Comparison of ENCODE assay signal across 20 cellular contexts in genomic region chr20:31813611-31814010, GRCh38. TPM values are rescaled to one million over a fixed set of nuclear protein-coding genes. Genes with fewer than 3 reads are reported as not detected.
DNase-seq lines count a peak whose midpoint lies in the region; ATAC-seq, FAIRE-seq and TF ChIP-seq lines count a peak whose summit lies in the region.
"Had no signal": no experiment of that assay in that cellular context is flagged by ENCODE, and none has a peak within 500 bp of the region (broad histone marks: within the 10 kb centered on the region; RNA-seq: fewer than 3 reads in every experiment).

No MANE protein-coding gene starts in this region.

- no peak overlapping the region for H2AFZ ChIP-seq in HepG2 (ENCODE audit: low read length)

- no peak for TF ChIP-seq RAD21 in HepG2 (CRISPR knock-in tag; IDR thresholded peaks at IDR 0.05)

- H3K27ac ChIP-seq in HepG2 (ENCODE audit: extremely low read length, insufficient read depth, low read length), result no peak overlapping the region
- no peak overlapping the region for H3K27ac ChIP-seq in right lobe of liver
- H3K27ac ChIP-seq in psoas muscle, result peak overlapping the region; percentile 90
- peak overlapping the region; percentile 81 to 82 (median 81) for H3K27ac ChIP-seq in thyroid gland

- intact Hi-C loops in HepG2 (cut with micrococcal nuclease; ENCODE audit: unreplicated experiment) (no loop called here), right lobe of liver (cut with DNase I) (no loop called here), psoas muscle (cut with DNase I) (no loop called here), thyroid gland (cut with DNase I) (no loop called here)

- H3K36me3 ChIP-seq in HepG2 (replicated peaks in 1 of 2; ENCODE audit: control insufficient read depth in 1 of 2, insufficient read depth in 2 of 2, low read length in 2 of 2) (no peaks in the 10 kb centered on the region), right lobe of liver (no peaks in the 10 kb centered on the region), psoas muscle (ENCODE audit: insufficient read depth in 1 of 2, low read depth in 1 of 2) (no peaks in the 10 kb centered on the region), thyroid gland (no peaks in the 10 kb centered on the region)

- H3K4me1 ChIP-seq in HepG2 (ENCODE audit: insufficient read depth, low read length) (no peaks in the 10 kb centered on the region), right lobe of liver (no peaks in the 10 kb centered on the region), psoas muscle (peaks cover 73% of the 10 kb centered on the region), thyroid gland (peaks cover 65 to 91% of the 10 kb centered on the region in 2 donors)
- H3K4me1 ChIP-seq: HAP-1 had no signal

- POLR2A ChIA-PET in HepG2 (lab: Yijun Ruan, JAX), result no interaction called here

- FAIRE-seq in HepG2 (lab: Jason Lieb, UNC), result peak; percentile 12
- FAIRE-seq: A204.1, GM12892, GM18507 had no signal

- H3K4me3 ChIP-seq in HepG2 (replicated peaks in 1 of 3; ENCODE audit: insufficient read depth in 1 of 3, low read depth in 2 of 3, low read length in 3 of 3), result no peak overlapping the region
- no peak overlapping the region for H3K4me3 ChIP-seq in right lobe of liver
- H3K4me3 ChIP-seq in psoas muscle, result no peak overlapping the region
- H3K4me3 ChIP-seq in thyroid gland (replicated peaks in 1 of 3), result no peak overlapping the region
- H3K4me3 ChIP-seq: HAP-1 had no signal

- peaks cover 0 to 1% of the 10 kb centered on the region in 2 experiments; a peak in 1 of 5 replicates for H3K27me3 ChIP-seq in HepG2 (ENCODE audit: control insufficient read depth in 1 of 2, insufficient read depth in 2 of 2, low read length in 2 of 2)
- H3K27me3 ChIP-seq in right lobe of liver, result no peaks in the 10 kb centered on the region
- H3K27me3 ChIP-seq in psoas muscle (ENCODE audit: insufficient read depth in 3 of 3, low read length in 2 of 3), result no peaks in the 10 kb centered on the region
- H3K27me3 ChIP-seq in thyroid gland, result no peaks in the 10 kb centered on the region
- H3K27me3 ChIP-seq: BE2C had no signal

- TF ChIP-seq EP300 in HepG2 (IDR thresholded peaks at IDR 0.05; ENCODE audit: low read depth in 2 of 2, low read length in 2 of 2) (no peak), HepG2 (CRISPR knock-in tag; IDR thresholded peaks at IDR 0.05; ENCODE audit: borderline replicate concordance) (no peak)

- no peak overlapping the region for H3K4me2 ChIP-seq in HepG2 (ENCODE audit: low read depth, low read length)

- ATAC-seq in HepG2, result no peak
- ATAC-seq in right lobe of liver, result no peak
- no peak for ATAC-seq in psoas muscle
- no peak for ATAC-seq in GM21737 (IDR thresholded peaks at IDR 0.05; ENCODE audit: unreplicated experiment)
- no peak for ATAC-seq in GM19397 (IDR thresholded peaks at IDR 0.05; ENCODE audit: unreplicated experiment)

- no TSS peak for BruUV-seq in HepG2 (replicated peaks; lab: Mats Ljungman, UMichigan)

- no peaks in the 10 kb centered on the region for H3K79me2 ChIP-seq in HepG2 (ENCODE audit: insufficient read depth, low read length)

- no peak overlapping the region for H3K9ac ChIP-seq in HepG2 (ENCODE audit: insufficient read depth, low read depth, low read length)

- TF ChIP-seq POLR2A in HepG2 (IDR thresholded peaks at IDR 0.05; ENCODE audit: insufficient read depth in 1 of 2, low read depth in 2 of 2, low read length in 2 of 2) (no peak), right lobe of liver (IDR thresholded peaks at IDR 0.05) (no peak), thyroid gland (IDR thresholded peaks at IDR 0.05) (no peak)

- DNase-seq in HepG2 (ENCODE audit: low spot score) (no peak), right lobe of liver (no peak), psoas muscle (no peak), thyroid gland (peak; percentile 56 to 60), MV-4-11 (lab: John Stamatoyannopoulos, UW) (no peak)
- DNase-seq: ACHN; BE2C; C1 segment of cervical spinal cord; CD4-positive, CD25-positive, alpha-beta regulatory T cell; CD8-positive, alpha-beta memory T cell; COR-L47; DMS 273 treated with DMSO at 0.1 percent for 48 hours; DMS53; GDM1 had no signal

- no peaks in the 10 kb centered on the region for H3K9me3 ChIP-seq in HepG2 (ENCODE audit: low read length)
- H3K9me3 ChIP-seq in right lobe of liver, result no peaks in the 10 kb centered on the region
- H3K9me3 ChIP-seq in psoas muscle, result no peaks in the 10 kb centered on the region
- H3K9me3 ChIP-seq in thyroid gland, result no peaks in the 10 kb centered on the region
- H3K9me3 ChIP-seq: BE2C, HAP-1 had no signal

- in situ Hi-C loops in HepG2 (cut with HindIII; ENCODE audit: extremely low pct_ligation_motif_present, low pct_unique_long_range_greater_than_20kb), result no loop called here

- CTCF ChIA-PET in HepG2 (lab: Yijun Ruan, JAX; ENCODE audit: low intra/inter-chr PET ratio, low total read pairs), result no interaction called here

- H4K20me1 ChIP-seq in HepG2 (ENCODE audit: insufficient read depth, low read length), result no peaks in the 10 kb centered on the region

- TF ChIP-seq CTCF in HepG2 (CRISPR knock-in tag; IDR thresholded peaks at IDR 0.05) (no peak), right lobe of liver (IDR thresholded peaks at IDR 0.05) (no peak), psoas muscle (IDR thresholded peaks at IDR 0.05) (no peak), thyroid gland (IDR thresholded peaks at IDR 0.05) (no peak)

RNA-seq across cellular contexts. Expression of gene MYLK2, which starts 5.5 kb away (rescaled TPM):
- 0.27 TPM in 1 of 2 replicates, not detected in the other for total RNA-seq in HepG2 (2016; rRNA removed; fragmentation: Illumina TruSeq; extraction: Trizol)
- 0.09 and 0.10 TPM in 2 replicates for total RNA-seq in HepG2 (2016; cell fraction: cytosol; rRNA removed; fragmentation: Illumina TruSeq; extraction: Trizol; ENCODE audit: low read depth)
- total RNA-seq in HepG2 (2016; cell fraction: insoluble cytoplasmic fraction; rRNA removed; fragmentation: Illumina TruSeq; extraction: Trizol), result 0.17 TPM in 1 of 2 replicates, not detected in the other
- 0.06 and 0.10 TPM in 2 replicates for total RNA-seq in HepG2 (2016; cell fraction: membrane; rRNA removed; fragmentation: Illumina TruSeq; extraction: Trizol)
- 0.50 TPM in 1 of 2 replicates, not detected in the other for total RNA-seq in HepG2 (2016; cell fraction: nucleus; rRNA removed; fragmentation: Illumina TruSeq; extraction: Trizol)
- 0.04 TPM in 1 of 2 replicates, not detected in the other for polyA plus RNA-seq in HepG2 (2011; rRNA removed)
- 0.03 TPM in 1 of 2 replicates, not detected in the other for polyA plus RNA-seq in HepG2 (2011; cell fraction: cytosol; rRNA removed)
- polyA plus RNA-seq in HepG2 (2011; cell fraction: nucleus; rRNA removed), result 0.05 and 0.32 TPM in 2 replicates
- polyA plus RNA-seq in HepG2 (2012), result not detected in 2 replicates
- polyA plus RNA-seq in HepG2 (2016; cell fraction: cytosol; fragmentation: Illumina TruSeq; extraction: Trizol; ENCODE audit: low read depth), result 0.10 TPM in 1 of 2 replicates, not detected in the other
- polyA plus RNA-seq in HepG2 (2016; cell fraction: insoluble cytoplasmic fraction; fragmentation: Illumina TruSeq; extraction: Trizol; ENCODE audit: low read depth), result 0.21 TPM in 1 of 2 replicates, not detected in the other
- polyA plus RNA-seq in HepG2 (2016; cell fraction: membrane; fragmentation: Illumina TruSeq; extraction: Trizol; ENCODE audit: low read depth), result 0.22 TPM in 1 of 2 replicates, not detected in the other
- polyA plus RNA-seq in HepG2 (2016; cell fraction: nucleus; fragmentation: Illumina TruSeq; extraction: Trizol; ENCODE audit: insufficient read depth, low read depth), result 0.52 and 0.59 TPM in 2 replicates
- 0.18 and 0.28 TPM in 2 replicates for polyA minus RNA-seq in HepG2 (2011; rRNA and poly(A)+ RNA removed; ENCODE audit: low replicate concordance)
- not detected in 2 replicates for polyA minus RNA-seq in HepG2 (2011; cell fraction: cytosol; rRNA and poly(A)+ RNA removed)
- polyA minus RNA-seq in HepG2 (2011; cell fraction: nucleus; rRNA and poly(A)+ RNA removed), result 0.25 and 0.39 TPM in 2 replicates
- total RNA-seq in right lobe of liver, result not detected
- total RNA-seq in psoas muscle, result 100 to 1,000 TPM in 2 of 4 donors, 10 to 100 TPM in 2; 55.8 to 144 (median 102) TPM
- polyA plus RNA-seq in psoas muscle, result 100 to 1,000 TPM in 1 of 3 donors, 10 to 100 TPM in 2; 30.6 to 273 (median 91.4) TPM
- total RNA-seq in thyroid gland, result under 1 TPM in 2 of 4 donors, not detected in 2; 0.22 to 0.83 TPM
- total RNA-seq: CD4-positive, CD25-positive, alpha-beta regulatory T cell had no signal
- polyA plus RNA-seq: CD4-positive, CD25-positive, alpha-beta regulatory T cell; CD8-positive, alpha-beta memory T cell had no signal

RNA-seq across cellular contexts. Expression of gene FOXS1, which starts 31.8 kb away (rescaled TPM):
- total RNA-seq in HepG2 (2016; rRNA removed; fragmentation: Illumina TruSeq; extraction: Trizol) (not detected in 2 replicates), right lobe of liver (under 1 TPM in 2 of 6 experiments, not detected in 4; 0.15 to 0.31 TPM), psoas muscle (1 to 10 TPM in 2 of 4 donors, under 1 TPM in 2; 0.59 to 3.8 (median 1.2) TPM), thyroid gland (1 to 10 TPM in 1 of 4 donors, under 1 TPM in 1, not detected in 2; 0.44 to 1.0 TPM)
- total RNA-seq in HepG2 (2016; cell fraction: cytosol; rRNA removed; fragmentation: Illumina TruSeq; extraction: Trizol; ENCODE audit: low read depth), result not detected in 2 replicates
- not detected in 2 replicates for total RNA-seq in HepG2 (2016; cell fraction: insoluble cytoplasmic fraction; rRNA removed; fragmentation: Illumina TruSeq; extraction: Trizol)
- total RNA-seq in HepG2 (2016; cell fraction: membrane; rRNA removed; fragmentation: Illumina TruSeq; extraction: Trizol), result not detected in 2 replicates
- not detected in 2 replicates for total RNA-seq in HepG2 (2016; cell fraction: nucleus; rRNA removed; fragmentation: Illumina TruSeq; extraction: Trizol)
- polyA plus RNA-seq in HepG2 (2011; rRNA removed) (not detected in 2 replicates), psoas muscle (1 to 10 TPM in 1 of 3 donors, under 1 TPM in 2; 0.65 to 1.3 (median 0.87) TPM)
- polyA plus RNA-seq in HepG2 (2011; cell fraction: cytosol; rRNA removed), result not detected in 2 replicates
- polyA plus RNA-seq in HepG2 (2011; cell fraction: nucleus; rRNA removed), result not detected in 2 replicates
- polyA plus RNA-seq in HepG2 (2012), result not detected in 2 replicates
- not detected in 2 replicates for polyA plus RNA-seq in HepG2 (2016; cell fraction: cytosol; fragmentation: Illumina TruSeq; extraction: Trizol; ENCODE audit: low read depth)
- not detected in 2 replicates for polyA plus RNA-seq in HepG2 (2016; cell fraction: insoluble cytoplasmic fraction; fragmentation: Illumina TruSeq; extraction: Trizol; ENCODE audit: low read depth)
- polyA plus RNA-seq in HepG2 (2016; cell fraction: membrane; fragmentation: Illumina TruSeq; extraction: Trizol; ENCODE audit: low read depth), result not detected in 2 replicates
- not detected in 2 replicates for polyA plus RNA-seq in HepG2 (2016; cell fraction: nucleus; fragmentation: Illumina TruSeq; extraction: Trizol; ENCODE audit: insufficient read depth, low read depth)
- not detected in 2 replicates for polyA minus RNA-seq in HepG2 (2011; rRNA and poly(A)+ RNA removed; ENCODE audit: low replicate concordance)
- not detected in 2 replicates for polyA minus RNA-seq in HepG2 (2011; cell fraction: cytosol; rRNA and poly(A)+ RNA removed)
- not detected in 2 replicates for polyA minus RNA-seq in HepG2 (2011; cell fraction: nucleus; rRNA and poly(A)+ RNA removed)
- total RNA-seq: CD4-positive, CD25-positive, alpha-beta regulatory T cell; CD8-positive, alpha-beta memory T cell had no signal
- polyA plus RNA-seq: CD4-positive, CD25-positive, alpha-beta regulatory T cell; CD8-positive, alpha-beta memory T cell had no signal

RNA-seq across cellular contexts. Expression of gene DUSP15, which starts 56.7 kb away (rescaled TPM):
- total RNA-seq in HepG2 (2016; rRNA removed; fragmentation: Illumina TruSeq; extraction: Trizol) (0.18 and 0.93 TPM in 2 replicates), right lobe of liver (1 to 10 TPM in 1 of 6 experiments, under 1 TPM in 2, not detected in 3; 0.22 to 1.1 (median 0.42) TPM), psoas muscle (under 1 TPM in 1 of 4 donors, not detected in 3; 0.51 TPM), thyroid gland (1 to 10 TPM; 5.4 to 9.1 (median 7.0) TPM)
- 1.1 TPM in 2 replicates for total RNA-seq in HepG2 (2016; cell fraction: cytosol; rRNA removed; fragmentation: Illumina TruSeq; extraction: Trizol; ENCODE audit: low read depth)
- 0.37 and 0.69 TPM in 2 replicates for total RNA-seq in HepG2 (2016; cell fraction: insoluble cytoplasmic fraction; rRNA removed; fragmentation: Illumina TruSeq; extraction: Trizol)
- total RNA-seq in HepG2 (2016; cell fraction: membrane; rRNA removed; fragmentation: Illumina TruSeq; extraction: Trizol), result 0.93 and 1.2 TPM in 2 replicates
- total RNA-seq in HepG2 (2016; cell fraction: nucleus; rRNA removed; fragmentation: Illumina TruSeq; extraction: Trizol), result 0.43 and 1.6 TPM in 2 replicates
- polyA plus RNA-seq in HepG2 (2011; rRNA removed) (0.17 and 0.46 TPM in 2 replicates), psoas muscle (under 1 TPM; 0.04 to 0.22 (median 0.17) TPM)
- 0.60 and 0.79 TPM in 2 replicates for polyA plus RNA-seq in HepG2 (2011; cell fraction: cytosol; rRNA removed)
- polyA plus RNA-seq in HepG2 (2011; cell fraction: nucleus; rRNA removed), result 0.95 and 1.2 TPM in 2 replicates
- polyA plus RNA-seq in HepG2 (2012), result 0.50 and 0.83 TPM in 2 replicates
- polyA plus RNA-seq in HepG2 (2016; cell fraction: cytosol; fragmentation: Illumina TruSeq; extraction: Trizol; ENCODE audit: low read depth), result 0.60 and 1.1 TPM in 2 replicates
- polyA plus RNA-seq in HepG2 (2016; cell fraction: insoluble cytoplasmic fraction; fragmentation: Illumina TruSeq; extraction: Trizol; ENCODE audit: low read depth), result 0.47 and 1.2 TPM in 2 replicates
- polyA plus RNA-seq in HepG2 (2016; cell fraction: membrane; fragmentation: Illumina TruSeq; extraction: Trizol; ENCODE audit: low read depth), result 0.72 and 1.1 TPM in 2 replicates
- 0.88 and 1.7 TPM in 2 replicates for polyA plus RNA-seq in HepG2 (2016; cell fraction: nucleus; fragmentation: Illumina TruSeq; extraction: Trizol; ENCODE audit: insufficient read depth, low read depth)
- polyA minus RNA-seq in HepG2 (2011; rRNA and poly(A)+ RNA removed; ENCODE audit: low replicate concordance), result 0.56 TPM in 1 of 2 replicates, not detected in the other
- polyA minus RNA-seq in HepG2 (2011; cell fraction: cytosol; rRNA and poly(A)+ RNA removed), result not detected in 2 replicates
- 0.87 TPM in 1 of 2 replicates, not detected in the other for polyA minus RNA-seq in HepG2 (2011; cell fraction: nucleus; rRNA and poly(A)+ RNA removed)
- total RNA-seq: CD4-positive, CD25-positive, alpha-beta regulatory T cell; CD8-positive, alpha-beta memory T cell had no signal
- polyA plus RNA-seq: CD4-positive, CD25-positive, alpha-beta regulatory T cell; CD8-positive, alpha-beta memory T cell had no signal

RNA-seq across cellular contexts. Expression of gene TTLL9, which starts 56.8 kb away (rescaled TPM):
- total RNA-seq in HepG2 (2016; rRNA removed; fragmentation: Illumina TruSeq; extraction: Trizol) (not detected in 2 replicates), right lobe of liver (not detected), psoas muscle (not detected), thyroid gland (1 to 10 TPM in 3 of 4 donors, under 1 TPM in 1; 0.40 to 1.5 (median 1.2) TPM)
- not detected in 2 replicates for total RNA-seq in HepG2 (2016; cell fraction: cytosol; rRNA removed; fragmentation: Illumina TruSeq; extraction: Trizol; ENCODE audit: low read depth)
- not detected in 2 replicates for total RNA-seq in HepG2 (2016; cell fraction: insoluble cytoplasmic fraction; rRNA removed; fragmentation: Illumina TruSeq; extraction: Trizol)
- total RNA-seq in HepG2 (2016; cell fraction: membrane; rRNA removed; fragmentation: Illumina TruSeq; extraction: Trizol), result not detected in 2 replicates
- total RNA-seq in HepG2 (2016; cell fraction: nucleus; rRNA removed; fragmentation: Illumina TruSeq; extraction: Trizol), result not detected in 2 replicates
- polyA plus RNA-seq in HepG2 (2011; rRNA removed) (0.05 TPM in 1 of 2 replicates, not detected in the other), psoas muscle (under 1 TPM in 1 of 3 donors, not detected in 2; 0.01 TPM)
- not detected in 2 replicates for polyA plus RNA-seq in HepG2 (2011; cell fraction: cytosol; rRNA removed)
- polyA plus RNA-seq in HepG2 (2011; cell fraction: nucleus; rRNA removed), result 0.14 TPM in 1 of 2 replicates, not detected in the other
- not detected in 2 replicates for polyA plus RNA-seq in HepG2 (2012)
- polyA plus RNA-seq in HepG2 (2016; cell fraction: cytosol; fragmentation: Illumina TruSeq; extraction: Trizol; ENCODE audit: low read depth), result not detected in 2 replicates
- polyA plus RNA-seq in HepG2 (2016; cell fraction: insoluble cytoplasmic fraction; fragmentation: Illumina TruSeq; extraction: Trizol; ENCODE audit: low read depth), result not detected in 2 replicates
- not detected in 2 replicates for polyA plus RNA-seq in HepG2 (2016; cell fraction: membrane; fragmentation: Illumina TruSeq; extraction: Trizol; ENCODE audit: low read depth)
- not detected in 2 replicates for polyA plus RNA-seq in HepG2 (2016; cell fraction: nucleus; fragmentation: Illumina TruSeq; extraction: Trizol; ENCODE audit: insufficient read depth, low read depth)
- polyA minus RNA-seq in HepG2 (2011; rRNA and poly(A)+ RNA removed; ENCODE audit: low replicate concordance), result not detected in 2 replicates
- polyA minus RNA-seq in HepG2 (2011; cell fraction: cytosol; rRNA and poly(A)+ RNA removed), result not detected in 2 replicates
- not detected in 2 replicates for polyA minus RNA-seq in HepG2 (2011; cell fraction: nucleus; rRNA and poly(A)+ RNA removed)
- total RNA-seq: CD4-positive, CD25-positive, alpha-beta regulatory T cell; CD8-positive, alpha-beta memory T cell had no signal
- polyA plus RNA-seq: CD4-positive, CD25-positive, alpha-beta regulatory T cell; CD8-positive, alpha-beta memory T cell had no signal

Comparison
In these comparisons a context has a peak if more than half of its experiments do, and no peak if none do; other contexts are left out.
1. DNase-seq: peak in thyroid gland (2 of 2); none in HepG2 (single experiment), right lobe of liver (0 of 3), psoas muscle (0 of 2) and MV-4-11 (single experiment).
2. H3K27ac ChIP-seq: peak in psoas muscle (single experiment) and thyroid gland (3 of 3); none in HepG2 (single experiment) and right lobe of liver (0 of 3).
3. RNA of gene MYLK2, which starts 5.5 kb away (total RNA-seq): 55.8 to 144 TPM in psoas muscle; 0.06 to 0.50 TPM in HepG2, 0.22 to 0.83 TPM in thyroid gland and not detected in right lobe of liver; every median in the first group is over 10 times any median in the second.